ENCODE assay signal across 21 cellular contexts in the genomic region with DNA sequence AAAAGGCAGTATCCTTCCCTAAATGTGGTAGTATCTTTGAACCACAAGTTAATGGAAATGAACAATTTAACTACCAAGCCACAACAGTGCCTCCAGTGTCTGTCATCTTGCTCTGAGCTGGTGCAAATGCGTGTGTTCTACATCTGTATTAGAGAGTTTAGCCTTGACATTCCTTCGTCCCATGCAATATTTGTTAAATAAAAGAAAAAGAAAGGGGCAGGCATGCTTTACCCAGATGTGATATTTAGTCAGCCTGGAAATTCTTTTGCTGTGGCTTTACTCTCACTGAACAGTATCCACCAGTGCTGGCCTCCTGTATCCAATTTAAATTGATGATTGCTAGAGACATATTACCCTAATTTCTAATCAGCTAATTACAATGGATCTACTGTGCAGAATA.
"Had no signal": no experiment of that assay in that cellular context is flagged by ENCODE, and none has a peak within 500 bp of the region (broad histone marks: within the 10 kb centered on the region; RNA-seq: fewer than 3 reads in every experiment).

No MANE protein-coding gene starts in this region.

- H3K36me3 ChIP-seq: brain microvascular endothelial cell, cardiac muscle cell, Peyer's patch, SJSA1 had no signal

- H3K27me3 ChIP-seq: brain microvascular endothelial cell, cardiac muscle cell, Peyer's patch, SJSA1 had no signal

- H3K27ac ChIP-seq: brain microvascular endothelial cell, cardiac muscle cell, Peyer's patch, RWPE1, SJSA1 had no signal

- H3K9me3 ChIP-seq: Peyer's patch, SJSA1 had no signal

- H3K4me1 ChIP-seq: Peyer's patch, SJSA1 had no signal

- ATAC-seq: activated T-helper 17 cell treated with anti-CD3 and anti-CD28 coated beads, Interleukin-2, amount 50 U/mL, for 72 hours; SK-N-SH treated with all-trans-retinoic acid at 6 μM for 48 hours had no signal

- H3K4me3 ChIP-seq: cardiac muscle cell, Peyer's patch, SJSA1 had no signal

- DNase-seq: activated CD4-positive, alpha-beta memory T cell treated with anti-CD3 and anti-CD28 coated beads, Interleukin-2, amount 10 ng/mL, durations not matched to agents 7 days and 5 days; activated CD4-positive, alpha-beta T cell treated with anti-CD3 and anti-CD28 coated beads, Interleukin-2, amount 10 ng/mL, durations not matched to agents 7 days and 5 days; activated CD4-positive, CD25-positive, alpha-beta regulatory T cell; activated gamma-delta T cell; activated naive CD4-positive, alpha-beta T cell treated with anti-CD3 and anti-CD28 coated beads for 36 hours; activated T-cell treated with anti-CD3 and anti-CD28 coated beads for 4 hours; activated T-cell treated with anti-CD3 and anti-CD28 coated beads, Interleukin-2, amount 50 U/mL, for 48 hours; brain microvascular endothelial cell; Karpas-422; NCI-H146; NCI-H187 treated with DMSO at 0.1 percent for 48 hours; NCI-H2081 treated with DMSO at 0.1 percent for 48 hours; NCI-H446; NCI-H524; Peyer's patch; Right ventricle myocardium superior had no signal
